Comparison of ENCODE assay signal across 10 cellular contexts in genomic region chr12:68958337-68958736, GRCh38. TPM values are rescaled to one million over a fixed set of nuclear protein-coding genes. Genes with fewer than 3 reads are reported as not detected.
DNase-seq lines count a peak whose midpoint lies in the region; ATAC-seq and TF ChIP-seq lines count a peak whose summit lies in the region.
"Had no signal": no experiment of that assay in that cellular context is flagged by ENCODE, and none has a peak within 500 bp of the region (broad histone marks: within the 10 kb centered on the region; RNA-seq: fewer than 3 reads in every experiment).

No MANE protein-coding gene starts in this region.

- H3T11ph ChIP-seq in H9 (ENCODE audit: low read length), result no peak overlapping the region

- no peaks in the 10 kb centered on the region for H3K4me1 ChIP-seq in H9 (ENCODE audit: insufficient read depth, low read length)

- H4K5ac ChIP-seq in H9 (ENCODE audit: insufficient read length, low read depth, low read length), result no peak overlapping the region

- no peak overlapping the region for H3K27ac ChIP-seq in H9 (ENCODE audit: insufficient read length, low read depth, low read length)
- H3K27ac ChIP-seq: C4-2B had no signal

- H3K4me3 Mint-ChIP-seq in activated CD8-positive, alpha-beta T cell treated with anti-CD3 and anti-CD28 coated beads, Interleukin-2, amount 10 ng/mL, durations not matched to agents 7 days and 5 days, result no peak overlapping the region
- H3K4me3 Mint-ChIP-seq in H9, result no peak overlapping the region

- H2AFZ ChIP-seq in H9 (ENCODE audit: low read length), result no peak overlapping the region

- peak overlapping the region; percentile 86 for H3K27ac Mint-ChIP-seq in activated CD8-positive, alpha-beta T cell treated with anti-CD3 and anti-CD28 coated beads, Interleukin-2, amount 10 ng/mL, durations not matched to agents 7 days and 5 days
- H3K27ac Mint-ChIP-seq in H9, result no peak overlapping the region

- H3K9me3 Mint-ChIP-seq in activated CD8-positive, alpha-beta T cell treated with anti-CD3 and anti-CD28 coated beads, Interleukin-2, amount 10 ng/mL, durations not matched to agents 7 days and 5 days (ENCODE audit: insufficient read depth), result no peaks in the 10 kb centered on the region
- peaks cover 16 to 22% of the 10 kb centered on the region in 2 experiments for H3K9me3 Mint-ChIP-seq in H9

- CTCF ChIA-PET in activated CD8-positive, alpha-beta T cell treated with anti-CD3 and anti-CD28 coated beads, Interleukin-2, amount 10 ng/mL, durations not matched to agents 7 days and 5 days (lab: Charles Lee), result interaction anchor here (1.2 kb wide), 1 partner anchor 9 kb away, joined by 3 read pairs; no protein-coding TSS in a partner anchor

- no peak overlapping the region for H2BK120ac ChIP-seq in H9 (ENCODE audit: low read depth, low read length, poor library complexity, severe bottlenecking)

- H2BK20ac ChIP-seq in H9 (ENCODE audit: low read depth, low read length, poor library complexity, severe bottlenecking), result no peak overlapping the region

- H3K9ac ChIP-seq in H9 (ENCODE audit: extremely low read depth, insufficient read length, low read length), result no peak overlapping the region

- H3K14ac ChIP-seq in H9 (ENCODE audit: insufficient read depth, low read length), result no peak overlapping the region

- no peaks in the 10 kb centered on the region for H3K27me3 Mint-ChIP-seq in activated CD8-positive, alpha-beta T cell treated with anti-CD3 and anti-CD28 coated beads, Interleukin-2, amount 10 ng/mL, durations not matched to agents 7 days and 5 days (ENCODE audit: low read depth)
- H3K27me3 Mint-ChIP-seq in H9 (ENCODE audit: low read depth), result no peaks in the 10 kb centered on the region; the same call in 1 of the 2 replicates

- H4K91ac ChIP-seq in H9 (ENCODE audit: insufficient read length, low read depth, low read length), result no peak overlapping the region

- no peak overlapping the region for H2BK15ac ChIP-seq in H9 (ENCODE audit: low read depth, low read length)

- no peaks in the 10 kb centered on the region for H3K79me1 ChIP-seq in H9 (ENCODE audit: insufficient read depth, low read depth, low read length, poor library complexity, severe bottlenecking)

- H3K9me3 ChIP-seq in H9 (ENCODE audit: control insufficient read depth, low read depth, low read length), result no peaks in the 10 kb centered on the region

- no CpG with 5 or more reads among the region's 3 CpGs for WGBS in H9 (ENCODE audit: extremely low coverage, insufficient read length, low lambda C conversion rate)

- no peak for TF ChIP-seq CTCF in H9 (conservative IDR thresholded peaks at IDR 0.05)

- POLR2A ChIA-PET in activated CD8-positive, alpha-beta T cell treated with anti-CD3 and anti-CD28 coated beads, Interleukin-2, amount 10 ng/mL, durations not matched to agents 7 days and 5 days (lab: Charles Lee), result interaction anchor here (1.3 kb wide), 1 partner anchor 10 kb away, joined by 3 read pairs; no protein-coding TSS in a partner anchor

- H3K23me2 ChIP-seq in H9 (ENCODE audit: insufficient read length, low read depth, low read length, poor library complexity, severe bottlenecking), result no peaks in the 10 kb centered on the region

- no peaks in the 10 kb centered on the region for H4K20me1 ChIP-seq in H9 (ENCODE audit: control insufficient read depth, insufficient read depth, insufficient read length)

- H3K36me3 Mint-ChIP-seq in activated CD8-positive, alpha-beta T cell treated with anti-CD3 and anti-CD28 coated beads, Interleukin-2, amount 10 ng/mL, durations not matched to agents 7 days and 5 days (ENCODE audit: low read depth), result peaks cover 4% of the 10 kb centered on the region
- peaks cover 0 to 20% (median 7%) of the 10 kb centered on the region in 3 experiments; a peak in 6 of 7 replicates for H3K36me3 Mint-ChIP-seq in H9 (ENCODE audit: insufficient read depth in 1 of 3, low read depth in 3 of 3)

- H3K18ac ChIP-seq in H9 (ENCODE audit: insufficient read length, low read depth, low read length), result no peak overlapping the region

- H3K4me1 Mint-ChIP-seq in activated CD8-positive, alpha-beta T cell treated with anti-CD3 and anti-CD28 coated beads, Interleukin-2, amount 10 ng/mL, durations not matched to agents 7 days and 5 days (ENCODE audit: low read depth), result peaks cover 22% of the 10 kb centered on the region
- H3K4me1 Mint-ChIP-seq in H9, result peaks cover 3 to 12% of the 10 kb centered on the region in 2 experiments

- H3K79me2 ChIP-seq in H9 (ENCODE audit: insufficient read depth, low read length), result no peaks in the 10 kb centered on the region

- H2AK5ac ChIP-seq in H9 (ENCODE audit: insufficient read length, low read length), result no peak overlapping the region

- H3K56ac ChIP-seq in H9 (ENCODE audit: insufficient read length, low read depth, low read length), result no peak overlapping the region

- H2BK5ac ChIP-seq in H9 (ENCODE audit: insufficient read length, low read length), result no peak overlapping the region

- no peaks in the 10 kb centered on the region for H3K27me3 ChIP-seq in H9 (ENCODE audit: insufficient read depth, low read length)

- no peak overlapping the region for H3K4me2 ChIP-seq in H9 (ENCODE audit: insufficient read depth, insufficient read length, low read length)

- no peak overlapping the region for H2BK12ac ChIP-seq in H9 (ENCODE audit: insufficient read length, low read depth, low read length)

- peak; percentile 94 for ATAC-seq in HG02973 (IDR thresholded peaks at IDR 0.05; ENCODE audit: unreplicated experiment)
- ATAC-seq in activated CD8-positive, alpha-beta T cell treated with anti-CD3 and anti-CD28 coated beads, Interleukin-2, amount 10 ng/mL, durations not matched to agents 7 days and 5 days, result peak; percentile 77

- H4K8ac ChIP-seq in H9 (replicated peaks; ENCODE audit: insufficient read length, low read depth, low read length), result no peak overlapping the region

- DNase-seq in stimulated activated CD4-positive, alpha-beta T cell treated with anti-CD3 and anti-CD28 coated beads, Interleukin-12 subunit alpha, Interleukin-12 subunit beta, amount 100 ng/mL, for 48 hours (ENCODE audit: low read depth in 2 of 3, low spot score in 1 of 3), result peak; percentile 31 to 50 (median 36)
- DNase-seq in stimulated activated CD4-positive, alpha-beta T cell treated with anti-CD3 and anti-CD28 coated beads, Interleukin-12 subunit alpha, Interleukin-12 subunit beta, amount 100 ng/mL, for 4 hours, result no peak
- DNase-seq in activated CD8-positive, alpha-beta T cell treated with anti-CD3 and anti-CD28 coated beads, Interleukin-2, amount 10 ng/mL, durations not matched to agents 7 days and 5 days, result peak; percentile 58
- DNase-seq in H9, result no peak
- no peak for DNase-seq in NK-92 (lab: John Stamatoyannopoulos, UW; ENCODE audit: unreplicated experiment)
- DNase-seq in T1000 (lab: John Stamatoyannopoulos, UW), result no peak
- no peak for DNase-seq in NCI-H2171 treated with DMSO at 0.1 percent for 48 hours (lab: John Stamatoyannopoulos, UW)

- no peak overlapping the region for H3K4ac ChIP-seq in H9 (ENCODE audit: low read depth, low read length)

- no peak overlapping the region for H3K23ac ChIP-seq in H9 (ENCODE audit: insufficient read length, low read depth, low read length)

RNA-seq across cellular contexts. Expression of gene CPM, which starts 25.4 kb away (rescaled TPM):
- total RNA-seq in activated CD8-positive, alpha-beta T cell treated with anti-CD3 and anti-CD28 coated beads, Interleukin-2, amount 10 ng/mL, durations not matched to agents 7 days and 5 days, result under 1 TPM; 0.34 to 0.58 TPM
- 0.53 and 1.2 TPM in 2 replicates for total RNA-seq in H9 (2021)
- total RNA-seq: HT-29 had no signal

Comparison
In these comparisons a context has a peak if more than half of its experiments do, and no peak if none do; other contexts are left out.
1. DNase-seq: peak in stimulated activated CD4-positive, alpha-beta T cell treated with anti-CD3 and anti-CD28 coated beads, Interleukin-12 subunit alpha, Interleukin-12 subunit beta, amount 100 ng/mL, for 48 hours (3 of 3) and activated CD8-positive, alpha-beta T cell treated with anti-CD3 and anti-CD28 coated beads, Interleukin-2, amount 10 ng/mL, durations not matched to agents 7 days and 5 days (single experiment); none in stimulated activated CD4-positive, alpha-beta T cell treated with anti-CD3 and anti-CD28 coated beads, Interleukin-12 subunit alpha, Interleukin-12 subunit beta, amount 100 ng/mL, for 4 hours (single experiment), H9 (single experiment), NK-92 (single experiment), T1000 (single experiment) and NCI-H2171 treated with DMSO at 0.1 percent for 48 hours (single experiment).